Comparison of ENCODE assay signal across 8 cellular contexts in genomic region chr17:81484195-81484979, GRCh38. TPM values are rescaled to one million over a fixed set of nuclear protein-coding genes. Genes with fewer than 3 reads are reported as not detected.
DNase-seq lines count a peak whose midpoint lies in the region; ATAC-seq, FAIRE-seq and TF ChIP-seq lines count a peak whose summit lies in the region.

No MANE protein-coding gene starts in this region.

- peak; percentile 100 for TF ChIP-seq CTCF in kidney (IDR thresholded peaks at IDR 0.05; ENCODE audit: borderline replicate concordance, extremely low read depth, insufficient read depth)

- peaks cover 4 to 18% of the 10 kb centered on the region in 2 donors for H3K4me1 ChIP-seq in kidney (ENCODE audit: control insufficient read depth in 1 of 2, insufficient read depth in 1 of 2, low read depth in 1 of 2, low read length in 2 of 2)

- no peaks in the 10 kb centered on the region for H3K9me3 ChIP-seq in kidney (ENCODE audit: control insufficient read depth in 1 of 2, low read length in 2 of 2)

- peak; percentile 79 for DNase-seq in NCI-H2196 treated with DMSO at 0.1 percent for 48 hours (lab: John Stamatoyannopoulos, UW; ENCODE audit: unreplicated experiment)
- peak; percentile 71 for DNase-seq in activated CD4-positive, CD25-positive, alpha-beta regulatory T cell treated with anti-CD3 and anti-CD28 coated beads, Interleukin-2, amount 50 U/mL, for 16 hours (ENCODE audit: low read depth, low spot score)
- DNase-seq in central memory CD8-positive, alpha-beta T cell (ENCODE audit: low spot score in 2 of 2): peak; percentile 81 to 84
- DNase-seq in kidney: peak; percentile 96
- peak; percentile 82 to 90 for DNase-seq in stimulated activated CD4-positive, alpha-beta T cell treated with anti-CD3 and anti-CD28 coated beads, Interleukin-15, amount 100 ng/mL, for 1 hour (ENCODE audit: low read depth in 1 of 2, low spot score in 1 of 2)

- H3K36me3 Mint-ChIP-seq in central memory CD8-positive, alpha-beta T cell (ENCODE audit: insufficient read depth): peaks cover 3% of the 10 kb centered on the region

- FAIRE-seq in kidney (lab: Jason Lieb, UNC): no peak

- H3K27me3 Mint-ChIP-seq in central memory CD8-positive, alpha-beta T cell: peaks cover 48% of the 10 kb centered on the region

- no peak overlapping the region for H3K27ac Mint-ChIP-seq in central memory CD8-positive, alpha-beta T cell (ENCODE audit: low read depth)

- intact Hi-C loops in kidney (cut with DNase I): loop anchor here (10.0 kb wide), 1 partner anchor 230 kb away; no protein-coding TSS in a partner anchor

- no peak overlapping the region for H3K27ac ChIP-seq in kidney (ENCODE audit: low read depth in 2 of 2, low read length in 2 of 2)

- H3K4me3 ChIP-seq in kidney (ENCODE audit: low read length in 2 of 2): peak overlapping the region in 1 of 2 donors; percentile 55

- no peaks in the 10 kb centered on the region for H3K36me3 ChIP-seq in kidney (ENCODE audit: control insufficient read depth in 1 of 2, insufficient read depth in 2 of 2, low read length in 2 of 2)

- no peak overlapping the region for H3K4me3 Mint-ChIP-seq in central memory CD8-positive, alpha-beta T cell

- ATAC-seq in GM18498 (IDR thresholded peaks at IDR 0.05; ENCODE audit: unreplicated experiment) (peak; percentile 75), HG03066 (IDR thresholded peaks at IDR 0.05; ENCODE audit: low read depth, unreplicated experiment) (peak; percentile 44), GM18867 (IDR thresholded peaks at IDR 0.05; ENCODE audit: unreplicated experiment) (no peak)
- ATAC-seq in central memory CD8-positive, alpha-beta T cell (replicated peaks; ENCODE audit: extremely low read depth, poor library complexity, severe bottlenecking): peak; percentile 82

- H3K9ac ChIP-seq in kidney (ENCODE audit: low read length in 2 of 2): no peak overlapping the region

- H3K4me1 Mint-ChIP-seq in central memory CD8-positive, alpha-beta T cell: no peaks in the 10 kb centered on the region

- no peaks in the 10 kb centered on the region for H3K9me3 Mint-ChIP-seq in central memory CD8-positive, alpha-beta T cell

RNA-seq across cellular contexts. Expression of gene ACTG1, which starts 28.2 kb away (rescaled TPM):
- 2,632 TPM for total RNA-seq in kidney
- 1,350 TPM for polyA plus RNA-seq in kidney (ENCODE audit: insufficient read depth, low read depth, low replicate concordance)

RNA-seq across cellular contexts. Expression of gene FSCN2, which starts 43.8 kb away (rescaled TPM):
- 3.8 TPM for total RNA-seq in kidney
- polyA plus RNA-seq in kidney (ENCODE audit: insufficient read depth, low read depth, low replicate concordance): 0.26 TPM
